Comparison of ENCODE assay signal across 1 cellular context in genomic region chr16:28602515-28602914, GRCh38.
TF ChIP-seq lines count a peak whose summit lies in the region.

No MANE protein-coding gene starts in this region.

TF ChIP-seq in GM12878, 131 proteins besides CTCF, POLR2A, EP300 and RAD21:
- TF ChIP-seq NR2F1 (conservative IDR thresholded peaks at IDR 0.05): peak; percentile 49; the same call in 1 of the 2 replicates
